Comparison of ENCODE assay signal across 8 cellular contexts in the genomic region with DNA sequence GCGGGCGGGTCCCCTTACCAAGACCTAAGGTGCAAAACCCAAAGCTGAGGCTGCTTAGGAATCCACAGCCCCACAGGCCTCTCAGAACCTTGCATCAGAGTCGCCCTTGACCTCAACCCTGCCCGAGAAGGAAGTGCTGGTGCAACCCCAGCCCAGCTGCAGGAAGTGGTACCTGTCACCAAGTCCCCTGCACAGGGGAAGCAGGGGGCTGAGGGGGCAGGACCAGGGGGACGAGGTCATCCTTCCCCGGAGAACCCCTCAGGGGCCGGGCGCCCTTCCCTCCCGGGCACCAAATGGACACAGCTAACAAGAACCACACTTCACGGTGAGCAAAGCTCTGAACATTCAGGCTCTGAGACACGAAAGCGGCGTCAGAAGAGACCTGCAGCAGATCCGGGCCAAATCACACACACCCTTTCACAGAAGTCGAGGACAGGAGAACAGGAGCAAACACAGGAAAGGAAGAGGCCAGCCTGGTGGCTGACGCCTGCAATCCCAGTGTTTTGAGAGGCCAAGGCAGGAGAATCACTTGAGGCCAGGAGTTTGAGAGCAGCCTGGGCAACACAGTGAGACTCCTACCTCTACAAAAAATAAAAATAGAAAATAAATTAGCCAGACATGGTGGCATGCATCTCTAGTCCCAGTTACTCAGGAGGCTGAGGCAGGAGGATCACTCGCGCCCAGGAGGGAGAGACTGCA. TPM values are rescaled to one million over a fixed set of nuclear protein-coding genes. Genes with fewer than 3 reads are reported as not detected.
A peak's percentile ranks its signal among the peaks of the same experiment; 100 is the strongest.
DNase-seq lines count a peak whose midpoint lies in the region; ATAC-seq, FAIRE-seq and TF ChIP-seq lines count a peak whose summit lies in the region.

No MANE protein-coding gene starts in this region.

- H3K27me3 Mint-ChIP-seq in IgD-negative memory B cell, result no peaks in the 10 kb centered on the region
- H3K27me3 Mint-ChIP-seq in naive thymus-derived CD4-positive, alpha-beta T cell, result no peaks in the 10 kb centered on the region

- CTCF ChIA-PET in naive thymus-derived CD4-positive, alpha-beta T cell (lab: Charles Lee), result interaction anchor here (0.7 to 5.9 kb wide), 6 partner anchors 13 to 214 kb away, joined by 3 to 44 read pairs (median 5); no protein-coding TSS in a partner anchor

- peak overlapping the region; percentile 43 for H3K4me3 ChIP-seq in naive thymus-derived CD4-positive, alpha-beta T cell (ENCODE audit: low read length)

- H3K27ac ChIP-seq in naive thymus-derived CD4-positive, alpha-beta T cell (ENCODE audit: low read depth, low read length), result peak overlapping the region; percentile 72

- H3K27ac Mint-ChIP-seq in IgD-negative memory B cell, result peak overlapping the region; percentile 68 to 90 (median 72)
- peak overlapping the region; percentile 87 to 98 (median 95) for H3K27ac Mint-ChIP-seq in naive thymus-derived CD4-positive, alpha-beta T cell

- FAIRE-seq in GM12892 (lab: Jason Lieb, UNC), result peak; percentile 96

- DNase-seq in GM12892 (ENCODE audit: insufficient read length), result peak; percentile 75
- DNase-seq in activated CD8-positive, alpha-beta memory T cell treated with anti-CD3 and anti-CD28 coated beads, Interleukin-2, amount 50 U/mL, for 48 hours, result peak; percentile 79
- peak in 7 of 9 donors; percentile 43 to 66 (median 51) for DNase-seq in naive thymus-derived CD4-positive, alpha-beta T cell
- no peak for DNase-seq in SHP77 (lab: John Stamatoyannopoulos, UW)
- DNase-seq in cortex of kidney (lab: John Stamatoyannopoulos, UW), result no peak
- no peak for DNase-seq in ecto neural progenitor cell (ENCODE audit: low spot score)

- H3K4me3 Mint-ChIP-seq in IgD-negative memory B cell, result peak overlapping the region; percentile 75 to 93 (median 88)
- peak overlapping the region; percentile 85 to 100 (median 92) for H3K4me3 Mint-ChIP-seq in naive thymus-derived CD4-positive, alpha-beta T cell

- no peak for TF ChIP-seq POLR2A in GM12892 (IDR thresholded peaks at IDR 0.05; ENCODE audit: low read depth, low read length)

- H3K27me3 ChIP-seq in naive thymus-derived CD4-positive, alpha-beta T cell (ENCODE audit: control insufficient read depth in 2 of 2, insufficient read depth in 2 of 2, low read length in 2 of 2), result no peaks in the 10 kb centered on the region

- peaks cover 4 to 29% (median 8%) of the 10 kb centered on the region in 3 experiments for H3K36me3 ChIP-seq in naive thymus-derived CD4-positive, alpha-beta T cell (ENCODE audit: control insufficient read depth in 2 of 3, insufficient read depth in 3 of 3, low read length in 3 of 3)

- H3K36me3 Mint-ChIP-seq in IgD-negative memory B cell, result no peaks in the 10 kb centered on the region
- H3K36me3 Mint-ChIP-seq in naive thymus-derived CD4-positive, alpha-beta T cell, result peaks cover 0 to 41% (median 9%) of the 10 kb centered on the region in 5 donors

- peak; percentile 66 for ATAC-seq in naive thymus-derived CD4-positive, alpha-beta T cell
- no peak for ATAC-seq in GM18858 (IDR thresholded peaks at IDR 0.05; ENCODE audit: unreplicated experiment)

- peaks cover 80 to 84% of the 10 kb centered on the region in 2 donors for H3K4me1 ChIP-seq in naive thymus-derived CD4-positive, alpha-beta T cell (ENCODE audit: control insufficient read depth in 2 of 2, insufficient read depth in 2 of 2, low read length in 2 of 2)

- intact Hi-C loops in naive thymus-derived CD4-positive, alpha-beta T cell (cut with micrococcal nuclease), result loop anchor here (1.0 to 5.0 kb wide), 4 partner anchors 8 to 97 kb away; a partner anchor contains a TSS

- no peaks in the 10 kb centered on the region for H3K9me3 Mint-ChIP-seq in IgD-negative memory B cell
- H3K9me3 Mint-ChIP-seq in naive thymus-derived CD4-positive, alpha-beta T cell, result no peaks in the 10 kb centered on the region

- no peaks in the 10 kb centered on the region for H3K9me3 ChIP-seq in naive thymus-derived CD4-positive, alpha-beta T cell (ENCODE audit: control insufficient read depth in 2 of 3, low read length in 3 of 3)

- POLR2A ChIA-PET in naive thymus-derived CD4-positive, alpha-beta T cell (lab: Charles Lee), result interaction anchor here (0.7 to 17.4 kb wide), 10 partner anchors 8 to 113 kb away, joined by 3 to 569 read pairs (median 6); a partner anchor contains a TSS

- peaks cover 26 to 53% (median 53%) of the 10 kb centered on the region in 3 donors for H3K4me1 Mint-ChIP-seq in IgD-negative memory B cell
- peaks cover 63 to 92% (median 77%) of the 10 kb centered on the region in 7 donors for H3K4me1 Mint-ChIP-seq in naive thymus-derived CD4-positive, alpha-beta T cell

RNA-seq across cellular contexts. Expression of a gene that starts 6.4 kb away (rescaled TPM):
- 41.8 TPM for polyA plus RNA-seq in GM12892 (2012; ENCODE audit: missing spikeins)
- 294 TPM for polyA plus RNA-seq in IgD-negative memory B cell
- total RNA-seq in naive thymus-derived CD4-positive, alpha-beta T cell, result 100 to 1,000 TPM; 280 to 877 (median 371) TPM
- polyA plus RNA-seq in naive thymus-derived CD4-positive, alpha-beta T cell, result 100 to 1,000 TPM; 459 to 768 TPM

RNA-seq across cellular contexts. Expression of a gene that starts 25.5 kb away (rescaled TPM):
- polyA plus RNA-seq in GM12892 (2012; ENCODE audit: missing spikeins), result 6.3 TPM
- 12.3 TPM for polyA plus RNA-seq in IgD-negative memory B cell
- total RNA-seq in naive thymus-derived CD4-positive, alpha-beta T cell, result 10 to 100 TPM; 17.8 to 46.4 (median 20.6) TPM
- polyA plus RNA-seq in naive thymus-derived CD4-positive, alpha-beta T cell, result 10 to 100 TPM; 13.2 to 14.9 TPM

RNA-seq across cellular contexts. Expression of a gene that starts 40.8 kb away (rescaled TPM):
- 28.2 TPM for polyA plus RNA-seq in GM12892 (2012; ENCODE audit: missing spikeins)
- 44.7 TPM for polyA plus RNA-seq in IgD-negative memory B cell
- 100 to 1,000 TPM in 2 of 5 experiments, 10 to 100 TPM in 3; 83.8 to 122 (median 95.6) TPM for total RNA-seq in naive thymus-derived CD4-positive, alpha-beta T cell
- 10 to 100 TPM; 60.9 to 79.8 TPM for polyA plus RNA-seq in naive thymus-derived CD4-positive, alpha-beta T cell

Comparison
In these comparisons a context has a peak if more than half of its experiments do, and no peak if none do; other contexts are left out.
1. DNase-seq: peak in GM12892 (single experiment), activated CD8-positive, alpha-beta memory T cell treated with anti-CD3 and anti-CD28 coated beads, Interleukin-2, amount 50 U/mL, for 48 hours (single experiment) and naive thymus-derived CD4-positive, alpha-beta T cell (7 of 9); none in SHP77 (0 of 2), cortex of kidney (single experiment) and ecto neural progenitor cell (single experiment).